In the genomic region with DNA sequence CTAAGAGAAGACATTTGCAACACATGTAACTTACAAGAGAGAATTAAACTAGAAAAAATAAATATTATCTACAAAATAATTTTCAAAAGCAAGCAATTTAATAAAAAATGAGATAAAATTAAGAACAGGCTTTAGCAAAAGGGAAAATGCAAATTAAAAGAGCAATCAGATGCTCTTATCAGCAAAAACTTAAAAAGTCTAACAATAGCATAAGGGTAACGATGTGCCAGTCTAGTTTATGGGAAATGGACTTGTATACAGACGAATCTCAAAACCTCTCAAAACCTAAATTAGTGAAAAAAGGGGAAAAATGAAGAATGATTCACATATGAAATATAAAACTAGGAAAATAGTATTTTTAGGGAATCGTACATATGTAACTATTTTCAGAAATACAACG, we compare ENCODE assay signal across 8 cellular contexts. TPM values are rescaled to one million over a fixed set of nuclear protein-coding genes. Genes with fewer than 3 reads are reported as not detected.
A peak's percentile ranks its signal among the peaks of the same experiment; 100 is the strongest.
DNase-seq lines count a peak whose midpoint lies in the region; ATAC-seq and TF ChIP-seq lines count a peak whose summit lies in the region.

No MANE protein-coding gene starts in this region.

- peak overlapping the region; percentile 95 for H3K4me3 ChIP-seq in CD4-positive, CD25-positive, alpha-beta regulatory T cell (ENCODE audit: low read depth, low read length)
- H3K4me3 ChIP-seq in Karpas-422 (ENCODE audit: low read length) (peak overlapping the region; percentile 98), choroid plexus epithelial cell (ENCODE audit: low read depth, low read length) (peak overlapping the region; percentile 71)

- no peaks in the 10 kb centered on the region for H3K27me3 ChIP-seq in CD4-positive, CD25-positive, alpha-beta regulatory T cell (ENCODE audit: control insufficient read depth, insufficient read depth, low read length)
- H3K27me3 ChIP-seq in Karpas-422 (ENCODE audit: low read length): no peaks in the 10 kb centered on the region

- H3K79me2 ChIP-seq in Karpas-422 (ENCODE audit: low read length): peaks cover 71% of the 10 kb centered on the region

- H3K36me3 Mint-ChIP-seq in CD4-positive, CD25-positive, alpha-beta regulatory T cell: no peaks in the 10 kb centered on the region
- H3K36me3 Mint-ChIP-seq in nephron (ENCODE audit: low read depth): no peaks in the 10 kb centered on the region

- H3K4me3 Mint-ChIP-seq in CD4-positive, CD25-positive, alpha-beta regulatory T cell: peak overlapping the region; percentile 97 to 99 (median 98)
- peak overlapping the region; percentile 96 to 100 (median 98) for H3K4me3 Mint-ChIP-seq in nephron

- peaks cover 51% of the 10 kb centered on the region for H3K4me1 ChIP-seq in CD4-positive, CD25-positive, alpha-beta regulatory T cell (ENCODE audit: control insufficient read depth, insufficient read depth, low read length, poor library complexity, severe bottlenecking)
- H3K4me1 ChIP-seq in Karpas-422 (ENCODE audit: low read length): peaks cover 32% of the 10 kb centered on the region

- peaks cover 49 to 87% (median 72%) of the 10 kb centered on the region in 4 donors for H3K4me1 Mint-ChIP-seq in CD4-positive, CD25-positive, alpha-beta regulatory T cell
- peaks cover 28% of the 10 kb centered on the region for H3K4me1 Mint-ChIP-seq in nephron

- peak overlapping the region; percentile 82 for H2AFZ ChIP-seq in Karpas-422 (ENCODE audit: low read length)

- H3K36me3 ChIP-seq in CD4-positive, CD25-positive, alpha-beta regulatory T cell (ENCODE audit: control insufficient read depth, insufficient read depth, low read length): no peaks in the 10 kb centered on the region
- 0 out of 2 replicates have a peak, but pooled peaks cover 3% of the 10 kb centered on the region for H3K36me3 ChIP-seq in Karpas-422 (ENCODE audit: insufficient read depth, low read length)

- no peaks in the 10 kb centered on the region for H3K9me3 Mint-ChIP-seq in CD4-positive, CD25-positive, alpha-beta regulatory T cell
- no peaks in the 10 kb centered on the region for H3K9me3 Mint-ChIP-seq in nephron

- H3K4me2 ChIP-seq in Karpas-422 (ENCODE audit: low read depth, low read length, poor library complexity, severe bottlenecking): peak overlapping the region; percentile 99

- H3K27ac ChIP-seq in CD4-positive, CD25-positive, alpha-beta regulatory T cell (ENCODE audit: insufficient read depth, low read length, poor library complexity, severe bottlenecking): peak overlapping the region; percentile 91
- H3K27ac ChIP-seq in Karpas-422 (ENCODE audit: low read length): peak overlapping the region; percentile 96

- no peaks in the 10 kb centered on the region for H3K27me3 Mint-ChIP-seq in CD4-positive, CD25-positive, alpha-beta regulatory T cell
- no peaks in the 10 kb centered on the region for H3K27me3 Mint-ChIP-seq in nephron (ENCODE audit: low read depth)

- TF ChIP-seq CTCF in choroid plexus epithelial cell (conservative IDR thresholded peaks at IDR 0.05; ENCODE audit: low read depth, low read length): no peak
- TF ChIP-seq CTCF in nephron (IDR thresholded peaks at IDR 0.05; ENCODE audit: unreplicated experiment in 3 of 3): no peak

- 0 out of 2 replicates have a peak, but pooled peaks cover 5% of the 10 kb centered on the region for H4K20me1 ChIP-seq in Karpas-422 (ENCODE audit: insufficient read depth, low read depth, low read length)

- H3K9me3 ChIP-seq in CD4-positive, CD25-positive, alpha-beta regulatory T cell (ENCODE audit: control insufficient read depth in 2 of 2, low read length in 2 of 2): no peaks in the 10 kb centered on the region
- H3K9me3 ChIP-seq in Karpas-422 (ENCODE audit: low read length): no peaks in the 10 kb centered on the region

- H3K9ac ChIP-seq in Karpas-422 (ENCODE audit: low read length): peak overlapping the region; percentile 93

- H3K27ac Mint-ChIP-seq in CD4-positive, CD25-positive, alpha-beta regulatory T cell: peak overlapping the region; percentile 97 to 99 (median 99)
- H3K27ac Mint-ChIP-seq in nephron: peak overlapping the region; percentile 96 to 100 (median 98)

- DNase-seq in CD4-positive, CD25-positive, alpha-beta regulatory T cell: no peak
- DNase-seq in Karpas-422 (peak; percentile 70), choroid plexus epithelial cell (ENCODE audit: low read depth) (peak; percentile 4), AG20443 (ENCODE audit: low spot score) (no peak), DMS114 treated with DMSO at 0.1 percent for 48 hours (lab: John Stamatoyannopoulos, UW; ENCODE audit: unreplicated experiment) (no peak)
- no peak for DNase-seq in activated CD4-positive, CD25-positive, alpha-beta regulatory T cell treated with anti-CD3 and anti-CD28 coated beads, Interleukin-2, amount 50 U/mL, for 72 hours

- H3K9me2 ChIP-seq in Karpas-422 (replicated peaks; ENCODE audit: insufficient read depth, low read length): no peaks in the 10 kb centered on the region

- ATAC-seq in CD4-positive, CD25-positive, alpha-beta regulatory T cell (ENCODE audit: low read depth in 2 of 2): no peak
- ATAC-seq in GM18519 (IDR thresholded peaks at IDR 0.05; ENCODE audit: low FRiP score, unreplicated experiment): no peak

RNA-seq across cellular contexts. Expression of gene MANEA, which starts 1.1 kb away (rescaled TPM):
- 7.4 TPM for total RNA-seq in CD4-positive, CD25-positive, alpha-beta regulatory T cell
- 1 to 10 TPM; 5.8 to 8.4 (median 7.0) TPM for polyA plus RNA-seq in CD4-positive, CD25-positive, alpha-beta regulatory T cell
- total RNA-seq in Karpas-422 (2014; rRNA removed; shearing (Covaris generic); ENCODE audit: low replicate concordance): 5.2 and 33.4 TPM in 2 replicates

Comparison
In these comparisons a context has a peak if more than half of its experiments do, and no peak if none do; other contexts are left out.
1. DNase-seq: peak in Karpas-422 (single experiment) and choroid plexus epithelial cell (single experiment); none in CD4-positive, CD25-positive, alpha-beta regulatory T cell (0 of 3), AG20443 (single experiment), DMS114 treated with DMSO at 0.1 percent for 48 hours (single experiment) and activated CD4-positive, CD25-positive, alpha-beta regulatory T cell treated with anti-CD3 and anti-CD28 coated beads, Interleukin-2, amount 50 U/mL, for 72 hours (single experiment).
2. Peak in every context shown above with its lines, with median percentiles within 50 percentile points of each other: H3K4me3 ChIP-seq.